In the genomic region with DNA sequence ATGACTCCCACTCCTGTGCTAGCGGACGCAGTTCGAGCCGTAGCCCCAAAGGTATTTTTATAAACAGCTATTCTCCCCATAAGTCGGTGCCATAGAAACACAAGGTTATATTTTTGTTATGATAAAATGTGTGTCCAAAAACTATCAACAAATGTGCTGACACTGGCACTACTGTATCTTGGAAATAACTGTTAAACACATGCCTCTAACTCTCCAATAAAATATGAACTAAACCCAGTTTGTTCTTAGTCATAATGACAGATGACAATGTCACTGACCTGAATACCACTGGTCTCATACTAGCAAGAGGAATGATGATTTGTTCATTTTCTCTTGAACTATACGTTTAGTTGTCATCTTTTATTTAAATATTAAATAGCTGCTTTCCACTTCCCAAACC, we compare ENCODE assay signal across 31 cellular contexts.
"Had no signal": no experiment of that assay in that cellular context is flagged by ENCODE, and none has a peak within 500 bp of the region (broad histone marks: within the 10 kb centered on the region; RNA-seq: fewer than 3 reads in every experiment).

No MANE protein-coding gene starts in this region.

- H3K36me3 ChIP-seq: neural progenitor cell, prostate gland had no signal

- H3K4me3 ChIP-seq: left lung, lower lobe of right lung, neural progenitor cell, pancreas, prostate gland, sigmoid colon, spleen, suprapubic skin, thoracic aorta, tibial artery, upper lobe of right lung had no signal

- H2AFZ ChIP-seq: neural progenitor cell had no signal

- H3K9ac ChIP-seq: neural progenitor cell had no signal

- H3K27ac ChIP-seq: left lung, lower lobe of right lung, neural progenitor cell, neutrophil, pancreas, prostate gland, sigmoid colon, spleen, suprapubic skin, thoracic aorta, tibial artery, upper lobe of right lung had no signal

- H3K27me3 ChIP-seq: left lung, neural progenitor cell, neutrophil, pancreas, sigmoid colon, spleen, suprapubic skin, tibial artery, upper lobe of right lung had no signal

- ATAC-seq: left colon; left lung; lower lobe of right lung; naive thymus-derived CD8-positive, alpha-beta T cell; pancreas; right cardiac atrium; stimulated activated effector memory CD8-positive, alpha-beta T cell treated with anti-CD3 and anti-CD28 coated beads, Interleukin-12 subunit alpha, Interleukin-12 subunit beta, amount 100 ng/mL, for 72 hours; upper lobe of right lung had no signal

- H3K4me1 ChIP-seq: left lung, lower lobe of right lung, neural progenitor cell, pancreas, prostate gland, sigmoid colon, spleen, suprapubic skin, tibial artery, upper lobe of right lung had no signal

- H3K9me3 ChIP-seq: left lung, lower lobe of right lung, neutrophil, pancreas, prostate gland, sigmoid colon, spleen, suprapubic skin, thoracic aorta, tibial artery, upper lobe of right lung had no signal

- H3K4me2 ChIP-seq: neural progenitor cell had no signal

- FAIRE-seq: islet of Langerhans, kidney, pancreas, small intestine, urothelium cell line had no signal

- DNase-seq: hypothalamus; immature natural killer cell; kidney; left colon; left lung; lower lobe of right lung; mammary epithelial cell; mesenchymal stem cell; naive thymus-derived CD8-positive, alpha-beta T cell; nephron progenitor cell; occipital lobe; pancreas; posterior cingulate gyrus; retina; right cardiac atrium; sigmoid colon; small intestine; spleen; stimulated activated CD4-positive, alpha-beta T cell treated with anti-CD3 and anti-CD28 coated beads, Interleukin-4, amount 100 ng/mL, for 24 hours; stimulated activated naive CD4-positive, alpha-beta T cell; tibial artery; trophoblast cell; upper lobe of right lung had no signal
